ENCODE assay signal across 8 cellular contexts in the genomic region with DNA sequence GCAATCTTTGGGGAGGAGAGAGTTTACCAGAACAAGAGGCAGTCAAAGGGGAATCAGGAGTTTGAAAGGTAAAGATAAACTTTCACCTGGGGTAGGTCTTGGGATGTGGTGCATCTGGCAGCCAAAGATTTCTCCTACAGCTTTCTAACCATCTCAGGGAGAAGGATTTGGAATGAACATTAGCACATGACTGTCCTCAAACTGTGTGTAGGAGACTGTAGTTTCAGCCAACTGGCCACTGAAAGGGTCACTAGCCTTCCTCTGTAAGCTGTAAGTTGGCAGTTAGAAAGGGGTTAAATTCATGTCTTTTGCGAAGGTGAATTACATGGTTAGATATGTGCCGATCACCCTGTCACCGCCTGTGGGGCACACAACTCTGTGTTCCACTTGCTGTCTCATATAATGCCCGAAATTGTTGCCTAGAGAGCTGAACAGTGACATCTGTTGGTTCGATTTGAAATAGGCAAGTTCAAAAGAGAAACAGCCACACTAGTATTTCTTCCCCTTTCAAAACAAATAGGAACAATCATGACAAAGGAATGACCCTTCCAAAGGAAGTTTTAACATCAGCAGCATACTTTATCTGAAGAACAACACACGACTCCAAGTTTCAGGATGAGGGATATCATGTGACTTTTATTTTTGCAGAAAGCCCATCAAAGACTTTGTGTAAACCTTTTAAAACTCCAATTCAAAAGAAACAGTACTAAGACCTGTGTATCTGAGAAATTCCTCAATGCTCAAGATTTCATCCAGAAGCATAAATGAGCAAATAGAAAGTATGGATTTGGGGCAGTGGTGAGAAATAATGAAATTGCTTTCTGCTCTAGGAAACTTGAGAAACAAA. TPM values are rescaled to one million over a fixed set of nuclear protein-coding genes. Genes with fewer than 3 reads are reported as not detected.
DNase-seq lines count a peak whose midpoint lies in the region; ATAC-seq, FAIRE-seq and TF ChIP-seq lines count a peak whose summit lies in the region.

No MANE protein-coding gene starts in this region.

- peak overlapping the region; percentile 16 for H3K27ac Mint-ChIP-seq in T-helper 17 cell
- no peak overlapping the region for H3K27ac Mint-ChIP-seq in stimulated activated effector memory CD8-positive, alpha-beta T cell treated with anti-CD3 and anti-CD28 coated beads, Interleukin-12 subunit alpha, Interleukin-12 subunit beta, amount 100 ng/mL, for 72 hours

- H3K9me3 ChIP-seq in T-helper 17 cell (ENCODE audit: control insufficient read depth, low read length, poor library complexity, severe bottlenecking): no peaks in the 10 kb centered on the region

- no peak overlapping the region for H3K4me3 Mint-ChIP-seq in T-helper 17 cell
- H3K4me3 Mint-ChIP-seq in stimulated activated effector memory CD8-positive, alpha-beta T cell treated with anti-CD3 and anti-CD28 coated beads, Interleukin-12 subunit alpha, Interleukin-12 subunit beta, amount 100 ng/mL, for 72 hours: no peak overlapping the region

- H3K9me3 Mint-ChIP-seq in stimulated activated effector memory CD8-positive, alpha-beta T cell treated with anti-CD3 and anti-CD28 coated beads, Interleukin-12 subunit alpha, Interleukin-12 subunit beta, amount 100 ng/mL, for 72 hours: no peaks in the 10 kb centered on the region

- ATAC-seq in HG02884 (IDR thresholded peaks at IDR 0.05; ENCODE audit: unreplicated experiment): peak; percentile 97
- ATAC-seq in T-helper 17 cell: peak; percentile 84
- ATAC-seq in left lobe of liver: peak; percentile 99
- peak; percentile 86 for ATAC-seq in stimulated activated effector memory CD8-positive, alpha-beta T cell treated with anti-CD3 and anti-CD28 coated beads, Interleukin-12 subunit alpha, Interleukin-12 subunit beta, amount 100 ng/mL, for 72 hours

- peak; percentile 74 for TF ChIP-seq CTCF in AG09319 (IDR thresholded peaks at IDR 0.05; ENCODE audit: low read depth, low read length)

- DNase-seq in AG09319 (ENCODE audit: extremely low read depth, low read depth): peak; percentile 32
- peak; percentile 12 for DNase-seq in GM18507 (ENCODE audit: extremely low spot score, insufficient read length, low read depth)
- DNase-seq in NCI-H1417 treated with DMSO at 0.1 percent for 48 hours (lab: John Stamatoyannopoulos, UW): peak; percentile 23
- DNase-seq in T-helper 17 cell: no peak
- peak; percentile 56 for DNase-seq in cerebellum (ENCODE audit: low spot score)
- DNase-seq in left lobe of liver (ENCODE audit: low spot score): no peak
- DNase-seq in stimulated activated effector memory CD8-positive, alpha-beta T cell treated with anti-CD3 and anti-CD28 coated beads, Interleukin-12 subunit alpha, Interleukin-12 subunit beta, amount 100 ng/mL, for 72 hours (ENCODE audit: low spot score in 2 of 2): peak in 1 of 2 donors; percentile 49

- peaks cover 8% of the 10 kb centered on the region for H3K4me1 Mint-ChIP-seq in T-helper 17 cell
- peaks cover 7% of the 10 kb centered on the region for H3K4me1 Mint-ChIP-seq in stimulated activated effector memory CD8-positive, alpha-beta T cell treated with anti-CD3 and anti-CD28 coated beads, Interleukin-12 subunit alpha, Interleukin-12 subunit beta, amount 100 ng/mL, for 72 hours

- peak; percentile 88 for FAIRE-seq in GM18507 (lab: Jason Lieb, UNC)

- peaks cover 23% of the 10 kb centered on the region for H3K27me3 Mint-ChIP-seq in T-helper 17 cell

- no peaks in the 10 kb centered on the region for H3K36me3 Mint-ChIP-seq in T-helper 17 cell (ENCODE audit: low read depth)
- H3K36me3 Mint-ChIP-seq in stimulated activated effector memory CD8-positive, alpha-beta T cell treated with anti-CD3 and anti-CD28 coated beads, Interleukin-12 subunit alpha, Interleukin-12 subunit beta, amount 100 ng/mL, for 72 hours: no peaks in the 10 kb centered on the region

RNA-seq across cellular contexts. Expression of a gene that starts 1.1 kb away (rescaled TPM):
- total RNA-seq in T-helper 17 cell (not detected), cerebellum (not detected), left lobe of liver (not detected)

Comparison
In these comparisons a context has a peak if more than half of its experiments do, and no peak if none do; other contexts are left out.
1. DNase-seq: peak in AG09319 (single experiment), GM18507 (single experiment), NCI-H1417 treated with DMSO at 0.1 percent for 48 hours (single experiment) and cerebellum (single experiment); none in T-helper 17 cell (0 of 3) and left lobe of liver (single experiment).
2. Peak in every context shown above with its lines, with median percentiles within 50 percentile points of each other: ATAC-seq.